In genomic region chr12:61385771-61386170, GRCh38 we compare ENCODE assay signal across 19 cellular contexts.
"Had no signal": no experiment of that assay in that cellular context is flagged by ENCODE, and none has a peak within 500 bp of the region (broad histone marks: within the 10 kb centered on the region; RNA-seq: fewer than 3 reads in every experiment).

No MANE protein-coding gene starts in this region.

- H3K4me1 ChIP-seq: body of pancreas, esophagus squamous epithelium, gastrocnemius medialis, left ventricle myocardium inferior, suprapubic skin, upper lobe of right lung had no signal

- H3K4me3 ChIP-seq: body of pancreas, esophagus squamous epithelium, gastrocnemius medialis, left ventricle myocardium inferior, suprapubic skin, upper lobe of right lung had no signal

- H3K27ac ChIP-seq: body of pancreas, esophagus squamous epithelium, gastrocnemius medialis, left ventricle myocardium inferior, suprapubic skin, upper lobe of right lung, WERI-Rb-1 had no signal

- ATAC-seq: body of pancreas, gastrocnemius medialis, upper lobe of right lung had no signal

- DNase-seq: activated CD4-positive, alpha-beta T cell treated with anti-CD3 and anti-CD28 coated beads for 1 hour; activated CD4-positive, alpha-beta T cell treated with anti-CD3 and anti-CD28 coated beads, Interleukin-2, amount 50 U/mL, for 48 hours; activated naive CD8-positive, alpha-beta T cell treated with anti-CD3 and anti-CD28 coated beads for 36 hours; amygdala; body of pancreas; cortex of kidney; effector CD4-positive, alpha-beta T cell; esophagus squamous epithelium; gastrocnemius medialis; head of caudate nucleus; kidney; left ventricle myocardium inferior; retina; stimulated activated naive CD4-positive, alpha-beta T cell treated with Interleukin-2 at 50 U/mL for 16 hours; SW 1271; T-helper 2 cell; upper lobe of right lung; WERI-Rb-1 had no signal

- H3K36me3 ChIP-seq: esophagus squamous epithelium, gastrocnemius medialis, left ventricle myocardium inferior, suprapubic skin, upper lobe of right lung, WERI-Rb-1 had no signal

- H3K9me3 ChIP-seq: body of pancreas, gastrocnemius medialis, suprapubic skin, upper lobe of right lung had no signal

- H3K27me3 ChIP-seq: body of pancreas, esophagus squamous epithelium, gastrocnemius medialis, suprapubic skin, upper lobe of right lung had no signal
